In the genomic region with DNA sequence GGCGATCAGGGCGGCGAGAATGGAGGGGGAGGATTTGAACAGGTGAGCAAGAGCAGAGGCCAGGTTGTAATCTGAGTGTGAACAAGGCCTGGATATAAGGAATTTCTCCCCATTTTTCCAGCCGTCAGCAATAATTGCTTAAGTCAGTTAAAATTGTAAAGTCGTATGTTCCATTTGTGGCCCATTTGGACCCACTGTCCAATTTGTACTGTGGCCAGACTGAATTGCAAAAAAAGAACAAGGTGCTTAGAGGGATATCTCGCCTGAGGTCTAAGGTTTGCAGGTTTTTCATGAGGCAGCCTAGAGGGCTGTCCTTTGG, we compare ENCODE assay signal across 8 cellular contexts. TPM values are rescaled to one million over a fixed set of nuclear protein-coding genes. Genes with fewer than 3 reads are reported as not detected.
DNase-seq lines count a peak whose midpoint lies in the region; TF ChIP-seq lines count a peak whose summit lies in the region.
"Had no signal": no experiment of that assay in that cellular context is flagged by ENCODE, and none has a peak within 500 bp of the region (broad histone marks: within the 10 kb centered on the region; RNA-seq: fewer than 3 reads in every experiment).

No MANE protein-coding gene starts in this region.

- no peak overlapping the region for H3K4me3 Mint-ChIP-seq in dendritic cell treated with granulocyte-macrophage colony-stimulating factor and Interleukin-4, amounts not matched to agents 40 ng/mL and 50 ng/mL, for 4 days

- peak overlapping the region; percentile 95 for H3K14ac ChIP-seq in trophoblast cell (ENCODE audit: low read length)

- POLR2A ChIA-PET in OCI-LY7 (lab: Charles Lee): no interaction called here

- peak overlapping the region; percentile 83 for H2AK5ac ChIP-seq in trophoblast cell (ENCODE audit: low read length)

- no peak for TF ChIP-seq CTCF in OCI-LY7 (conservative IDR thresholded peaks at IDR 0.05; ENCODE audit: low read length)
- no peak for TF ChIP-seq CTCF in left ventricle myocardium inferior (IDR thresholded peaks at IDR 0.05; ENCODE audit: borderline replicate concordance)

- no peaks in the 10 kb centered on the region for H3K27me3 Mint-ChIP-seq in dendritic cell treated with granulocyte-macrophage colony-stimulating factor and Interleukin-4, amounts not matched to agents 40 ng/mL and 50 ng/mL, for 4 days

- H3K4me2 ChIP-seq in OCI-LY7 (ENCODE audit: low read length) (peak overlapping the region; percentile 59), trophoblast cell (ENCODE audit: low read length) (peak overlapping the region; percentile 54)

- no peaks in the 10 kb centered on the region for H3K9me2 ChIP-seq in OCI-LY7 (ENCODE audit: insufficient read depth, low read length)

- BruUV-seq in OCI-LY7 (replicated peaks; lab: Mats Ljungman, UMichigan): TSS peak; percentile 71

- H3K27me3 ChIP-seq in H7 (ENCODE audit: control insufficient read depth, insufficient read depth, low read length) (no peaks in the 10 kb centered on the region), trophoblast cell (ENCODE audit: insufficient read depth, low read length) (no peaks in the 10 kb centered on the region), left ventricle myocardium inferior (ENCODE audit: low read depth) (no peaks in the 10 kb centered on the region)

- no peak for DNase-seq in H7
- DNase-seq in OCI-LY7 (ENCODE audit: low spot score): no peak
- peak in 1 of 2 donors; percentile 46 for DNase-seq in trophoblast cell
- no peak for DNase-seq in putamen (ENCODE audit: low spot score)
- no peak for DNase-seq in left ventricle myocardium inferior
- no peak for DNase-seq in OCI-M2 (lab: John Stamatoyannopoulos, UW; ENCODE audit: unreplicated experiment)

- H3K27ac ChIP-seq in OCI-LY7 (ENCODE audit: low read depth, low read length, poor library complexity, severe bottlenecking) (peak overlapping the region; percentile 68), trophoblast cell (ENCODE audit: low read depth, low read length) (peak overlapping the region; percentile 98), left ventricle myocardium inferior (replicated peaks) (no peak overlapping the region)
- H3K27ac ChIP-seq: parathyroid adenoma had no signal

- peak overlapping the region; percentile 99 for H4K91ac ChIP-seq in trophoblast cell (ENCODE audit: low read depth, low read length)

- H2AFZ ChIP-seq in OCI-LY7 (ENCODE audit: low read length) (peak overlapping the region; percentile 54; the same call in 1 of the 2 replicates), trophoblast cell (ENCODE audit: insufficient read depth, low read length, poor library complexity) (peak overlapping the region; percentile 69)

- no CpG with 5 or more reads among the region's 6 CpGs for WGBS in trophoblast cell (ENCODE audit: extremely low coverage, insufficient coverage, insufficient read length)

- H3K4ac ChIP-seq in trophoblast cell (ENCODE audit: low read depth, low read length): peak overlapping the region; percentile 93

- no peak overlapping the region for H3K23ac ChIP-seq in trophoblast cell (ENCODE audit: low read length)

- peak overlapping the region; percentile 97 for H3K18ac ChIP-seq in trophoblast cell (ENCODE audit: low read length)

- CTCF ChIA-PET in OCI-LY7 (lab: Charles Lee; ENCODE audit: unreplicated experiment): no interaction called here

- H4K12ac ChIP-seq in trophoblast cell (ENCODE audit: low read depth, low read length): peak overlapping the region; percentile 81

- H3K4me3 ChIP-seq in H7 (ENCODE audit: insufficient read depth, low read depth, low read length): peak overlapping the region; percentile 64
- peak overlapping the region; percentile 31 for H3K4me3 ChIP-seq in OCI-LY7 (ENCODE audit: low read depth, low read length, poor library complexity, severe bottlenecking)
- H3K4me3 ChIP-seq in trophoblast cell (ENCODE audit: low read depth, low read length): no peak overlapping the region
- H3K4me3 ChIP-seq in left ventricle myocardium inferior: no peak overlapping the region

- H3K79me1 ChIP-seq in trophoblast cell (ENCODE audit: low read length): peaks cover 28% of the 10 kb centered on the region

- H3K9me3 ChIP-seq in OCI-LY7 (ENCODE audit: low read length): no peaks in the 10 kb centered on the region
- H3K9me3 ChIP-seq in trophoblast cell (ENCODE audit: insufficient read depth, low read depth, low read length): no peaks in the 10 kb centered on the region
- no peaks in the 10 kb centered on the region for H3K9me3 ChIP-seq in left ventricle myocardium inferior (replicated peaks)

- intact Hi-C loops in OCI-LY7 (cut with micrococcal nuclease; ENCODE audit: unreplicated experiment): loop anchor here (1.0 to 2.0 kb wide), 3 partner anchors 11 to 50 kb away; partner anchors contain the start of gene PKNOX1
- intact Hi-C loops in dendritic cell treated with granulocyte-macrophage colony-stimulating factor and Interleukin-4, amounts not matched to agents 40 ng/mL and 50 ng/mL, for 4 days (cut with micrococcal nuclease): loop anchor here (5.0 to 10.0 kb wide), 2 partner anchors 48 to 720 kb away; partner anchors contain the start of gene PKNOX1
- intact Hi-C loops in left ventricle myocardium inferior (cut with micrococcal nuclease): no loop called here

- H3K36me3 Mint-ChIP-seq in dendritic cell treated with granulocyte-macrophage colony-stimulating factor and Interleukin-4, amounts not matched to agents 40 ng/mL and 50 ng/mL, for 4 days (ENCODE audit: low read depth): no peaks in the 10 kb centered on the region

- H3K79me2 ChIP-seq in OCI-LY7 (ENCODE audit: insufficient read depth, low read depth, low read length) (no peaks in the 10 kb centered on the region), trophoblast cell (ENCODE audit: control insufficient read depth, insufficient read depth, low read length, poor library complexity) (peaks cover 15% of the 10 kb centered on the region)

- H2BK120ac ChIP-seq in trophoblast cell (ENCODE audit: insufficient read depth, low read length, poor library complexity): peak overlapping the region; percentile 92

- H3K4me1 ChIP-seq in OCI-LY7 (ENCODE audit: insufficient read depth, low read length, poor library complexity, severe bottlenecking) (peaks cover 23% of the 10 kb centered on the region), trophoblast cell (ENCODE audit: control insufficient read depth in 1 of 2, insufficient read depth in 2 of 2, low read length in 2 of 2) (peaks cover 18 to 30% of the 10 kb centered on the region in 2 experiments), left ventricle myocardium inferior (peaks cover 10% of the 10 kb centered on the region)
- H3K4me1 ChIP-seq: parathyroid adenoma had no signal

- peak overlapping the region; percentile 95 for H2BK5ac ChIP-seq in trophoblast cell (ENCODE audit: low read depth, low read length, poor library complexity)

- peaks cover 29% of the 10 kb centered on the region for H3K36me3 ChIP-seq in H7 (replicated peaks; ENCODE audit: control insufficient read depth, insufficient read depth, low read length)
- no peaks in the 10 kb centered on the region for H3K36me3 ChIP-seq in OCI-LY7 (ENCODE audit: insufficient read depth, low read length)
- peaks cover 27 to 33% of the 10 kb centered on the region in 2 experiments for H3K36me3 ChIP-seq in trophoblast cell (ENCODE audit: control insufficient read depth in 1 of 2, insufficient read depth in 2 of 2, low read length in 2 of 2)
- H3K36me3 ChIP-seq in left ventricle myocardium inferior: no peaks in the 10 kb centered on the region

- H4K8ac ChIP-seq in trophoblast cell (ENCODE audit: low read depth, low read length): peak overlapping the region; percentile 92

- H3K4me1 Mint-ChIP-seq in dendritic cell treated with granulocyte-macrophage colony-stimulating factor and Interleukin-4, amounts not matched to agents 40 ng/mL and 50 ng/mL, for 4 days (ENCODE audit: low read depth): peaks cover 14% of the 10 kb centered on the region

- no peaks in the 10 kb centered on the region for H3K9me3 Mint-ChIP-seq in dendritic cell treated with granulocyte-macrophage colony-stimulating factor and Interleukin-4, amounts not matched to agents 40 ng/mL and 50 ng/mL, for 4 days

- no peaks in the 10 kb centered on the region for H4K20me1 ChIP-seq in OCI-LY7 (ENCODE audit: insufficient read depth, low read length)

- H3K27ac Mint-ChIP-seq in dendritic cell treated with granulocyte-macrophage colony-stimulating factor and Interleukin-4, amounts not matched to agents 40 ng/mL and 50 ng/mL, for 4 days: peak overlapping the region; percentile 60

- H2BK12ac ChIP-seq in trophoblast cell (ENCODE audit: low read length): peak overlapping the region; percentile 94

- no peak overlapping the region for H3K9ac ChIP-seq in trophoblast cell (ENCODE audit: low read length)
- H3K9ac ChIP-seq: parathyroid adenoma had no signal

RNA-seq across cellular contexts. Expression of gene ERVH48-1, which starts 1.0 kb away (rescaled TPM):
- 42.9 and 57.1 TPM in 2 replicates for total RNA-seq in H7 (2014; rRNA removed; shearing (Covaris generic))
- 0.09 TPM in 1 of 2 replicates, not detected in the other for total RNA-seq in OCI-LY7 (2014; rRNA removed; shearing (Covaris generic))
- not detected in 2 replicates for total RNA-seq in OCI-LY7 (2022)
- 132 and 143 TPM in 2 replicates for polyA plus RNA-seq in trophoblast cell (2013)
- not detected for total RNA-seq in left ventricle myocardium inferior

RNA-seq across cellular contexts. Expression of gene NDUFV3, which starts 31.3 kb away (rescaled TPM):
- total RNA-seq in H7 (2014; rRNA removed; shearing (Covaris generic)): 40.5 and 41.9 TPM in 2 replicates
- total RNA-seq in OCI-LY7 (2014; rRNA removed; shearing (Covaris generic)): 23.1 and 40.8 TPM in 2 replicates
- total RNA-seq in OCI-LY7 (2022) (28.2 and 29.4 TPM in 2 replicates), left ventricle myocardium inferior (52.0 TPM)
- 27.2 and 27.8 TPM in 2 replicates for polyA plus RNA-seq in trophoblast cell (2013)

RNA-seq across cellular contexts. Expression of gene WDR4, which starts 45.1 kb away (rescaled TPM):
- total RNA-seq in H7 (2014; rRNA removed; shearing (Covaris generic)): 12.9 and 15.3 TPM in 2 replicates
- 38.1 and 45.7 TPM in 2 replicates for total RNA-seq in OCI-LY7 (2014; rRNA removed; shearing (Covaris generic))
- total RNA-seq in OCI-LY7 (2022): 62.2 and 73.8 TPM in 2 replicates
- polyA plus RNA-seq in trophoblast cell (2013): 9.7 and 10.0 TPM in 2 replicates
- 6.0 TPM for total RNA-seq in left ventricle myocardium inferior

RNA-seq across cellular contexts. Expression of gene PKNOX1, which starts 50.0 kb away (rescaled TPM):
- total RNA-seq in H7 (2014; rRNA removed; shearing (Covaris generic)): 17.7 and 20.0 TPM in 2 replicates
- 23.7 and 25.5 TPM in 2 replicates for total RNA-seq in OCI-LY7 (2014; rRNA removed; shearing (Covaris generic))
- total RNA-seq in OCI-LY7 (2022): 23.4 and 32.9 TPM in 2 replicates
- polyA plus RNA-seq in trophoblast cell (2013): 13.4 and 13.7 TPM in 2 replicates
- total RNA-seq in left ventricle myocardium inferior: 9.7 TPM

Comparison
In these comparisons a context has a peak if more than half of its experiments do, and no peak if none do; other contexts are left out.
1. H3K4me3 ChIP-seq: peak in H7 (single experiment) and OCI-LY7 (single experiment); none in trophoblast cell (single experiment) and left ventricle myocardium inferior (single experiment).
2. RNA of gene ERVH48-1, which starts 1.0 kb away (total RNA-seq): 42.9 to 57.1 TPM in H7; 0.09 TPM in OCI-LY7 and not detected in left ventricle myocardium inferior (single experiment); every median in the first group is over 10 times any median in the second.